ENCODE assay signal across 28 cellular contexts in the genomic region with DNA sequence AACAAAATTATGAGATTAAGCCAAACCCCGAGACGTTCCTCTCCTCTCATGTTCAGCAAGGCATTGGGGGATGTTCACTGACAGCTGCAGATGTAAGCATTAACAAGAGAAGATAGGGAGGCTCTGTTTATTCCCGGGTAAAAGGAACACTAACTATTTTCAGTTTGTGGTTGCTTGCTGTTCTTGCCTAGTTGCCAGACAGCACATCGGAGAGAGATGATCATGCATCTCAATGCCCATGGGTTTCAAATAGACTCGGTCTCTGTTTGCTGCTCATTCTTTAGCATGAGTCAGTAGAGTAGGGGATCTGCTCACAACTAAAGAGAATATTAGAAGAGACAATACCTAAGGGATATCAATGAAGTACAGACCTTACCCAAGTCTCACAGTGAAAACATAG.
"Had no signal": no experiment of that assay in that cellular context is flagged by ENCODE, and none has a peak within 500 bp of the region (broad histone marks: within the 10 kb centered on the region; RNA-seq: fewer than 3 reads in every experiment).

No MANE protein-coding gene starts in this region.

- H3K27ac ChIP-seq: adrenal gland, body of pancreas, esophagus muscularis mucosa, gastroesophageal sphincter, WERI-Rb-1 had no signal

- H3K4me3 ChIP-seq: adrenal gland, body of pancreas, esophagus muscularis mucosa, gastroesophageal sphincter had no signal

- H3K9me3 ChIP-seq: adrenal gland, body of pancreas, esophagus muscularis mucosa, gastroesophageal sphincter had no signal

- DNase-seq: activated B cell treated with CpG ODN at 0.5 μM for 24 hours; activated CD4-positive, alpha-beta T cell treated with anti-CD3 and anti-CD28 coated beads for 48 hours; activated CD4-positive, alpha-beta T cell treated with anti-CD3 and anti-CD28 coated beads, Interleukin-2, amount 50 U/mL, for 1 hour; activated CD4-positive, alpha-beta T cell treated with anti-CD3 and anti-CD28 coated beads, Interleukin-2, amount 50 U/mL, for 48 hours; activated CD8-positive, alpha-beta memory T cell treated with anti-CD3 and anti-CD28 coated beads for 24 hours; activated CD8-positive, alpha-beta T cell treated with anti-CD3 and anti-CD28 coated beads for 36 hours; activated effector memory CD4-positive, alpha-beta T cell treated with Interleukin-2 at 50 U/mL for 16 hours; activated naive CD4-positive, alpha-beta T cell treated with anti-CD3 and anti-CD28 coated beads for 36 hours; activated naive CD8-positive, alpha-beta T cell treated with anti-CD3 and anti-CD28 coated beads for 36 hours; activated naive CD8-positive, alpha-beta T cell treated with anti-CD3 and anti-CD28 coated beads, Interleukin-2, amount 50 U/mL, for 24 hours; activated T-cell treated with anti-CD3 and anti-CD28 coated beads, Interleukin-2, amount 50 U/mL, for 4 hours; adrenal gland; amygdala; aorta; body of pancreas; caudate nucleus; cortex of kidney; dermis blood vessel endothelial cell; effector CD4-positive, alpha-beta T cell; effector memory CD8-positive, alpha-beta T cell; erythroblast; foreskin melanocyte; T-helper 1 cell; T-helper 17 cell; T1000; WERI-Rb-1 had no signal

- H3K4me1 ChIP-seq: body of pancreas, esophagus muscularis mucosa had no signal

- H3K36me3 ChIP-seq: adrenal gland, esophagus muscularis mucosa, gastroesophageal sphincter, WERI-Rb-1 had no signal

- H3K27me3 ChIP-seq: body of pancreas, esophagus muscularis mucosa, gastroesophageal sphincter had no signal
